In the genomic region with DNA sequence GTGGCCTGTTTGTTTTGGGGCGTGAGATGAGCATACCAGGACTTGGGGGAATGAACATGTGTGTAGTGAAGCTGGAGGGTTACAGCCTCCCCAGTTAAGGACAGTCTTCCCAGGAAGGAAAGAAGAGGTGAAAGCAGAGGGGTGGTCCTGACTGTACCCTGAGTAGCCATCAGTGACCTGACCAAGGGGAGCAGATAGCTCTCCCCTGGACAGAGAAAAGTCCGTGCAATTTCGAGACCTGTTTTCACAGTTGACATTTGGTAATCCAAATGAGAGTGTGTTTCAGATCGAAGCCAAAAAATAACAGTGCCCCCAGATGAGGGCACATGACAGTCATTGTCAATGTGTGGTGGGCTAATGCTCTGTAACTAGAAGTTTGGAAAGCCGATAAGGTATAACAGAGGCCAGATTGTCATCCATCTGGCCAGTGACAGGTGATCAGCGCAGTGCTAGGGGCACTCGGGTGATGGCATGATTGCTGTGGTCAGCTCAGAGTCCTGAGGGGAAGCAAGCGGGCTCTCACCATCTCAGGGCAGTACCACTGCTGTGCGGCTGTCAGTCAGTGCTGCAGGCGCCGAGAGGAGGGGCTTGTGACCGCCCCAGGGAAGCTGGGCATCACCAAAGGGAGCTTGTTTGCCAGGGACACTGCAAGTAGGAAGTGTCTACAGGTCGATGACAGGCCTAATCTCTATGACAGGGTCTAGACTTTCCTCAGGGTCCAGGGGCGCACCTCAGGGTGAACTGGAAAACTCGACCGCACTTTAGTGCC, we compare ENCODE assay signal across 8 cellular contexts. TPM values are rescaled to one million over a fixed set of nuclear protein-coding genes. Genes with fewer than 3 reads are reported as not detected.
DNase-seq lines count a peak whose midpoint lies in the region; ATAC-seq and TF ChIP-seq lines count a peak whose summit lies in the region.

No MANE protein-coding gene starts in this region.

- intact Hi-C loops in activated CD8-positive, alpha-beta T cell treated with anti-CD3 and anti-CD28 coated beads for 36 hours (cut with micrococcal nuclease): no loop called here

- no peaks in the 10 kb centered on the region for H3K27me3 Mint-ChIP-seq in activated CD8-positive, alpha-beta T cell treated with anti-CD3 and anti-CD28 coated beads for 36 hours
- no peaks in the 10 kb centered on the region for H3K27me3 Mint-ChIP-seq in stimulated activated naive B cell treated with anti-CD40 and anti-IgM and Interleukin-4, amounts not matched to agents 10 μg/mL and 1 μg/mL and 100 μg/mL, for 72 hours

- H3K36me3 Mint-ChIP-seq in activated CD8-positive, alpha-beta T cell treated with anti-CD3 and anti-CD28 coated beads for 36 hours (ENCODE audit: low read depth): peaks cover 53% of the 10 kb centered on the region
- peaks cover 53 to 70% of the 10 kb centered on the region in 2 donors for H3K36me3 Mint-ChIP-seq in stimulated activated naive B cell treated with anti-CD40 and anti-IgM and Interleukin-4, amounts not matched to agents 10 μg/mL and 1 μg/mL and 100 μg/mL, for 72 hours

- peak overlapping the region; percentile 84 for H3K4me3 Mint-ChIP-seq in activated CD8-positive, alpha-beta T cell treated with anti-CD3 and anti-CD28 coated beads for 36 hours
- H3K4me3 Mint-ChIP-seq in stimulated activated naive B cell treated with anti-CD40 and anti-IgM and Interleukin-4, amounts not matched to agents 10 μg/mL and 1 μg/mL and 100 μg/mL, for 72 hours: peak overlapping the region; percentile 87 to 89

- TF ChIP-seq CTCF in activated CD8-positive, alpha-beta T cell treated with anti-CD3 and anti-CD28 coated beads for 36 hours (IDR thresholded peaks at IDR 0.05): no peak

- CTCF ChIA-PET in activated CD8-positive, alpha-beta T cell treated with anti-CD3 and anti-CD28 coated beads for 36 hours (lab: Charles Lee): interaction anchor here (1.1 to 1.5 kb wide), 5 partner anchors 12 to 768 kb away, joined by 3 to 5 read pairs (median 4); partner anchors contain the start of genes LRRC59 and NME1

- peaks cover 31% of the 10 kb centered on the region for H3K4me1 Mint-ChIP-seq in activated CD8-positive, alpha-beta T cell treated with anti-CD3 and anti-CD28 coated beads for 36 hours (ENCODE audit: low read depth)
- peaks cover 27 to 36% of the 10 kb centered on the region in 2 donors for H3K4me1 Mint-ChIP-seq in stimulated activated naive B cell treated with anti-CD40 and anti-IgM and Interleukin-4, amounts not matched to agents 10 μg/mL and 1 μg/mL and 100 μg/mL, for 72 hours

- DNase-seq in stimulated activated CD4-positive, alpha-beta T cell treated with anti-CD3 and anti-CD28 coated beads, Interleukin-4, amount 100 ng/mL, for 1 hour: peak; percentile 7
- DNase-seq in stimulated activated CD4-positive, alpha-beta T cell treated with anti-CD3 and anti-CD28 coated beads, Interleukin-4, amount 100 ng/mL, for 4 hours: no peak
- no peak for DNase-seq in activated CD8-positive, alpha-beta T cell treated with anti-CD3 and anti-CD28 coated beads for 36 hours
- no peak for DNase-seq in stimulated activated naive B cell treated with anti-CD40 and anti-IgM and Interleukin-4, amounts not matched to agents 10 μg/mL and 1 μg/mL and 100 μg/mL, for 72 hours
- DNase-seq in iPS-NIHi11 (ENCODE audit: low spot score): no peak

- peak overlapping the region; percentile 97 for H3K27ac Mint-ChIP-seq in activated CD8-positive, alpha-beta T cell treated with anti-CD3 and anti-CD28 coated beads for 36 hours
- peak overlapping the region; percentile 94 for H3K27ac Mint-ChIP-seq in stimulated activated naive B cell treated with anti-CD40 and anti-IgM and Interleukin-4, amounts not matched to agents 10 μg/mL and 1 μg/mL and 100 μg/mL, for 72 hours

- POLR2A ChIA-PET in activated CD8-positive, alpha-beta T cell treated with anti-CD3 and anti-CD28 coated beads for 36 hours (lab: Charles Lee): interaction anchor here (0.5 to 5.6 kb wide), 7 partner anchors 10 to 510 kb away, joined by 3 to 71 read pairs (median 3); partner anchors contain the start of gene NME1

- ATAC-seq in activated CD8-positive, alpha-beta T cell treated with anti-CD3 and anti-CD28 coated beads for 36 hours: no peak
- ATAC-seq in stimulated activated naive B cell treated with anti-CD40 and anti-IgM and Interleukin-4, amounts not matched to agents 10 μg/mL and 1 μg/mL and 100 μg/mL, for 72 hours (replicated peaks): no peak
- ATAC-seq in HG03095 (IDR thresholded peaks at IDR 0.05; ENCODE audit: unreplicated experiment) (no peak), HG03108 (IDR thresholded peaks at IDR 0.05; ENCODE audit: unreplicated experiment) (no peak)

- peak overlapping the region; percentile 93 for H3K4me3 ChIP-seq in iPS-11a (ENCODE audit: low read depth, low read length)

- no peaks in the 10 kb centered on the region for H3K9me3 Mint-ChIP-seq in activated CD8-positive, alpha-beta T cell treated with anti-CD3 and anti-CD28 coated beads for 36 hours
- H3K9me3 Mint-ChIP-seq in stimulated activated naive B cell treated with anti-CD40 and anti-IgM and Interleukin-4, amounts not matched to agents 10 μg/mL and 1 μg/mL and 100 μg/mL, for 72 hours: no peaks in the 10 kb centered on the region

RNA-seq across cellular contexts. Expression of gene NME2, which starts 1.1 kb away (rescaled TPM):
- total RNA-seq in activated CD8-positive, alpha-beta T cell treated with anti-CD3 and anti-CD28 coated beads for 36 hours: 100 to 1,000 TPM; 927 to 948 TPM

RNA-seq across cellular contexts. Expression of gene NME1, which starts 11.7 kb away (rescaled TPM):
- total RNA-seq in activated CD8-positive, alpha-beta T cell treated with anti-CD3 and anti-CD28 coated beads for 36 hours: 100 to 1,000 TPM; 296 to 301 TPM

RNA-seq across cellular contexts. Expression of gene SPAG9, which starts 44.4 kb away (rescaled TPM):
- total RNA-seq in activated CD8-positive, alpha-beta T cell treated with anti-CD3 and anti-CD28 coated beads for 36 hours: 10 to 100 TPM; 54.3 to 59.8 TPM
